In the genomic region with DNA sequence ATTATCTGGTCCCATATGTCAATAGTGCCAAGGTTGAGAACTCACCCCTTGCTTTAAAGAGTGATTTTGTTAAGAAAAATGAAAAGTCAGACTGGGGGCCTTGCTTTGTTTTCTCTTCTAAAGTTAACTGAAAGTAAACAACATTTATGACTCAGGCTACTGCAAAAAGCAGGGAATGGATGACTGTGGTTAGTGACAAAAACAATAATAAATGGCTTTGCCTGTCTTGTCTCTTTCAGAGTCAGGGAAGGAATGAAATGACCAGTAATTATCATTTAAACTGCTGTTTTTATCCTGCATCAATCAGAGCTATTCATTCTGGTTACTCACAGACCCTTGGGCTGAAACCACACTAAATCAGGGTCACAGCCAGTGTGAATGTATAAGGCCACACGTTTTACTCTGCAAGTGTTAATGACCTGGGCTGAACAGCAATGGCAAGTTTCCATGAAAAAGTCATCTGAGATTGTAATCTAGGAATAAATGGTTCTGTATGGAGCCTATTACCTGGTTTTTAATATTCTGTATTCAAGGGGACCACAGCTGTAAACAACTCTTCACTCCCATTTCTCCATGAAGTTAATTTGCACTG, we compare ENCODE assay signal across 11 cellular contexts.
DNase-seq lines count a peak whose midpoint lies in the region; ATAC-seq lines count a peak whose summit lies in the region.
"Had no signal": no experiment of that assay in that cellular context is flagged by ENCODE, and none has a peak within 500 bp of the region (broad histone marks: within the 10 kb centered on the region; RNA-seq: fewer than 3 reads in every experiment).

No MANE protein-coding gene starts in this region.

- no peaks in the 10 kb centered on the region for H3K27me3 ChIP-seq in layer of hippocampus (ENCODE audit: control insufficient read depth, insufficient read depth, low read length)

- peak overlapping the region; percentile 83 for H3K27ac ChIP-seq in angular gyrus (ENCODE audit: low read depth, low read length)
- peak overlapping the region; percentile 61 for H3K27ac ChIP-seq in layer of hippocampus (ENCODE audit: low read depth, low read length)
- H3K27ac ChIP-seq: prostate gland had no signal

- peak; percentile 50 for DNase-seq in AG08395 (ENCODE audit: low spot score)
- no peak for DNase-seq in GOT3 (lab: John Stamatoyannopoulos, UW)
- no peak for DNase-seq in GDM1 (lab: John Stamatoyannopoulos, UW)
- DNase-seq in D341Med (ENCODE audit: low spot score), result no peak
- DNase-seq: aorta had no signal

- peak; percentile 18 for ATAC-seq in HG03442 (IDR thresholded peaks at IDR 0.05; ENCODE audit: unreplicated experiment)
- no peak for ATAC-seq in GM19455 (IDR thresholded peaks at IDR 0.05; ENCODE audit: unreplicated experiment)
- ATAC-seq: left lobe of liver had no signal
